Comparison of ENCODE assay signal across 8 cellular contexts in genomic region chr2:70948350-70949003, GRCh38. TPM values are rescaled to one million over a fixed set of nuclear protein-coding genes. Genes with fewer than 3 reads are reported as not detected.
DNase-seq lines count a peak whose midpoint lies in the region; ATAC-seq lines count a peak whose summit lies in the region.

No MANE protein-coding gene starts in this region.

- peak overlapping the region; percentile 49 for H3K9ac ChIP-seq in mesendoderm (ENCODE audit: low read length)

- no CpG with 5 or more reads among the region's 26 CpGs for WGBS in mesendoderm (ENCODE audit: extremely low coverage, insufficient coverage, low lambda C conversion rate)

- no peak overlapping the region for H2BK120ac ChIP-seq in mesendoderm (ENCODE audit: low read depth, low read length)

- no peak overlapping the region for H3K27ac ChIP-seq in mesendoderm (ENCODE audit: low read depth, low read length)

- no peak overlapping the region for H3K23ac ChIP-seq in mesendoderm (ENCODE audit: low read length)

- H3K9me3 Mint-ChIP-seq in activated CD4-positive, alpha-beta memory T cell treated with anti-CD3 and anti-CD28 coated beads, Interleukin-2, amount 10 ng/mL, durations not matched to agents 7 days and 5 days = no peaks in the 10 kb centered on the region

- H4K5ac ChIP-seq in mesendoderm (ENCODE audit: low read length) = no peak overlapping the region

- POLR2A ChIA-PET in activated CD4-positive, alpha-beta memory T cell treated with anti-CD3 and anti-CD28 coated beads, Interleukin-2, amount 10 ng/mL, durations not matched to agents 7 days and 5 days (lab: Charles Lee) = interaction anchor here (1.3 kb wide), 1 partner anchor 15 kb away, joined by 4 read pairs; no protein-coding TSS in a partner anchor

- peak overlapping the region; percentile 52 for H3K4me3 Mint-ChIP-seq in activated CD4-positive, alpha-beta memory T cell treated with anti-CD3 and anti-CD28 coated beads, Interleukin-2, amount 10 ng/mL, durations not matched to agents 7 days and 5 days

- H4K8ac ChIP-seq in mesendoderm (ENCODE audit: low read depth, low read length) = no peak overlapping the region

- no peak overlapping the region for H3K4me3 ChIP-seq in mesendoderm (ENCODE audit: low read length)

- H3K36me3 ChIP-seq in mesendoderm (ENCODE audit: control insufficient read depth, insufficient read depth, low read length) = no peaks in the 10 kb centered on the region

- peaks cover 5% of the 10 kb centered on the region for H3K27me3 ChIP-seq in mesendoderm (ENCODE audit: insufficient read depth, low read length, poor library complexity)

- H2AK5ac ChIP-seq in mesendoderm (ENCODE audit: low read length) = no peak overlapping the region

- no peak overlapping the region for H3K4ac ChIP-seq in mesendoderm (ENCODE audit: low read depth, low read length)

- peak overlapping the region; percentile 70 for H3K56ac ChIP-seq in mesendoderm (ENCODE audit: low read length)

- H3K79me1 ChIP-seq in mesendoderm (ENCODE audit: low read length) = no peaks in the 10 kb centered on the region

- no peaks in the 10 kb centered on the region for H3K4me1 ChIP-seq in mesendoderm (ENCODE audit: control insufficient read depth, low read depth, low read length)

- H3K4me2 ChIP-seq in mesendoderm (ENCODE audit: low read length) = peak overlapping the region; percentile 17

- peaks cover 35% of the 10 kb centered on the region for H3K27me3 Mint-ChIP-seq in activated CD4-positive, alpha-beta memory T cell treated with anti-CD3 and anti-CD28 coated beads, Interleukin-2, amount 10 ng/mL, durations not matched to agents 7 days and 5 days

- CTCF ChIA-PET in activated CD4-positive, alpha-beta memory T cell treated with anti-CD3 and anti-CD28 coated beads, Interleukin-2, amount 10 ng/mL, durations not matched to agents 7 days and 5 days (lab: Charles Lee) = interaction anchor here (0.5 to 3.5 kb wide), 23 partner anchors 10 to 644 kb away, joined by 3 to 54 read pairs (median 5); partner anchors contain the start of gene FIGLA

- peak; percentile 82 for ATAC-seq in HG03175 (IDR thresholded peaks at IDR 0.05; ENCODE audit: unreplicated experiment)

- H2BK15ac ChIP-seq in mesendoderm (replicated peaks; ENCODE audit: low read depth) = no peak overlapping the region

- no peaks in the 10 kb centered on the region for H3K79me2 ChIP-seq in mesendoderm (ENCODE audit: control insufficient read depth, insufficient read depth, low read length)

- DNase-seq in SIG-M5 treated with dmso at 0.1 percent for 504 hours (lab: John Stamatoyannopoulos, UW; ENCODE audit: unreplicated experiment) (peak; percentile 62), SIG-M5 (lab: John Stamatoyannopoulos, UW) (no peak), NCI-H510A treated with DMSO at 0.1 percent for 48 hours (lab: John Stamatoyannopoulos, UW) (peak; percentile 72), mesendoderm (peak; percentile 75)
- DNase-seq in activated CD4-positive, alpha-beta memory T cell treated with anti-CD3 and anti-CD28 coated beads, Interleukin-2, amount 10 ng/mL, durations not matched to agents 7 days and 5 days = peak; percentile 73
- peak; percentile 68 for DNase-seq in effector CD8-positive, alpha-beta T cell (lab: John Stamatoyannopoulos, UW)
- DNase-seq in stimulated activated CD8-positive, alpha-beta memory T cell treated with anti-CD3 and anti-CD28 coated beads, Interleukin-12 subunit alpha, Interleukin-12 subunit beta, amount 100 ng/mL, for 4 hours (ENCODE audit: low read depth) = peak; percentile 58

- no peak overlapping the region for H3K18ac ChIP-seq in mesendoderm (ENCODE audit: low read length)

- no peak overlapping the region for H2BK5ac ChIP-seq in mesendoderm (ENCODE audit: low read length)

- no peak overlapping the region for H3K27ac Mint-ChIP-seq in activated CD4-positive, alpha-beta memory T cell treated with anti-CD3 and anti-CD28 coated beads, Interleukin-2, amount 10 ng/mL, durations not matched to agents 7 days and 5 days

- peaks cover 11% of the 10 kb centered on the region for H3K4me1 Mint-ChIP-seq in activated CD4-positive, alpha-beta memory T cell treated with anti-CD3 and anti-CD28 coated beads, Interleukin-2, amount 10 ng/mL, durations not matched to agents 7 days and 5 days

- H3K36me3 Mint-ChIP-seq in activated CD4-positive, alpha-beta memory T cell treated with anti-CD3 and anti-CD28 coated beads, Interleukin-2, amount 10 ng/mL, durations not matched to agents 7 days and 5 days (ENCODE audit: low read depth) = no peaks in the 10 kb centered on the region

RNA-seq across cellular contexts. Expression of gene ATP6V1B1, which starts 12.8 kb away (rescaled TPM):
- not detected for total RNA-seq in activated CD4-positive, alpha-beta memory T cell treated with anti-CD3 and anti-CD28 coated beads, Interleukin-2, amount 10 ng/mL, durations not matched to agents 7 days and 5 days
- not detected for polyA plus RNA-seq in mesendoderm (2013, experiment 1 of 2)
- polyA plus RNA-seq in mesendoderm (2013, experiment 2 of 2) = not detected

RNA-seq across cellular contexts. Expression of gene ANKRD53, which starts 30.0 kb away (rescaled TPM):
- total RNA-seq in activated CD4-positive, alpha-beta memory T cell treated with anti-CD3 and anti-CD28 coated beads, Interleukin-2, amount 10 ng/mL, durations not matched to agents 7 days and 5 days = not detected
- 0.72 TPM for polyA plus RNA-seq in mesendoderm (2013, experiment 1 of 2)
- 0.53 TPM for polyA plus RNA-seq in mesendoderm (2013, experiment 2 of 2)

RNA-seq across cellular contexts. Expression of gene TEX261, which starts 46.2 kb away (rescaled TPM):
- total RNA-seq in activated CD4-positive, alpha-beta memory T cell treated with anti-CD3 and anti-CD28 coated beads, Interleukin-2, amount 10 ng/mL, durations not matched to agents 7 days and 5 days = 10 to 100 TPM; 34.8 to 35.8 TPM
- polyA plus RNA-seq in mesendoderm (2013, experiment 1 of 2) = 28.9 TPM
- polyA plus RNA-seq in mesendoderm (2013, experiment 2 of 2) = 31.3 TPM

RNA-seq across cellular contexts. Expression of gene VAX2, which starts 48.1 kb away (rescaled TPM):
- not detected for total RNA-seq in activated CD4-positive, alpha-beta memory T cell treated with anti-CD3 and anti-CD28 coated beads, Interleukin-2, amount 10 ng/mL, durations not matched to agents 7 days and 5 days
- polyA plus RNA-seq in mesendoderm (2013, experiment 1 of 2) = 0.04 TPM
- polyA plus RNA-seq in mesendoderm (2013, experiment 2 of 2) = 0.03 TPM
